1 cellular context compared by ENCODE assay signal in the genomic region with DNA sequence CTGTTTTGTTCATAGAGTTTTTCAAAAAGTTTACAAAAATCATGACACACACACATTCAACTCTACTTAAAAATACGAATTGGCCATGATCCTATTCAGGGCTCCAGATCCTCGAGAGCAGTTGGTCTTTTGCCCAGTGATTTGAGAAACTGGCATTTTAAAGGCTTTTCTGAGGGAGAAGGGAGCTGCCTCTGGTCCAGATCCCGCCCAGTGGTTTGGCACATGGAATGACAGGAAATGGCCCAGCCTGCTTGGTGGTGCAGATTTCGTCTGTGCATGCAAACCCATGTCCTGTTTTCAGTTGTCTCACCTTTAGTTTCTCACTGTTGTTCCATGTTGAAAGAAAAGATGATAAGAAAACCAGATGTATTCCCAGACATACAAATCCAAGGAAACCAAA.
A peak's percentile ranks its signal among the peaks of the same experiment; 100 is the strongest.
TF ChIP-seq lines count a peak whose summit lies in the region.

No MANE protein-coding gene starts in this region.

TF ChIP-seq in GM12878, 131 proteins besides CTCF, POLR2A, EP300 and RAD21 (continued from another document):
- TF ChIP-seq, protein P1, sequence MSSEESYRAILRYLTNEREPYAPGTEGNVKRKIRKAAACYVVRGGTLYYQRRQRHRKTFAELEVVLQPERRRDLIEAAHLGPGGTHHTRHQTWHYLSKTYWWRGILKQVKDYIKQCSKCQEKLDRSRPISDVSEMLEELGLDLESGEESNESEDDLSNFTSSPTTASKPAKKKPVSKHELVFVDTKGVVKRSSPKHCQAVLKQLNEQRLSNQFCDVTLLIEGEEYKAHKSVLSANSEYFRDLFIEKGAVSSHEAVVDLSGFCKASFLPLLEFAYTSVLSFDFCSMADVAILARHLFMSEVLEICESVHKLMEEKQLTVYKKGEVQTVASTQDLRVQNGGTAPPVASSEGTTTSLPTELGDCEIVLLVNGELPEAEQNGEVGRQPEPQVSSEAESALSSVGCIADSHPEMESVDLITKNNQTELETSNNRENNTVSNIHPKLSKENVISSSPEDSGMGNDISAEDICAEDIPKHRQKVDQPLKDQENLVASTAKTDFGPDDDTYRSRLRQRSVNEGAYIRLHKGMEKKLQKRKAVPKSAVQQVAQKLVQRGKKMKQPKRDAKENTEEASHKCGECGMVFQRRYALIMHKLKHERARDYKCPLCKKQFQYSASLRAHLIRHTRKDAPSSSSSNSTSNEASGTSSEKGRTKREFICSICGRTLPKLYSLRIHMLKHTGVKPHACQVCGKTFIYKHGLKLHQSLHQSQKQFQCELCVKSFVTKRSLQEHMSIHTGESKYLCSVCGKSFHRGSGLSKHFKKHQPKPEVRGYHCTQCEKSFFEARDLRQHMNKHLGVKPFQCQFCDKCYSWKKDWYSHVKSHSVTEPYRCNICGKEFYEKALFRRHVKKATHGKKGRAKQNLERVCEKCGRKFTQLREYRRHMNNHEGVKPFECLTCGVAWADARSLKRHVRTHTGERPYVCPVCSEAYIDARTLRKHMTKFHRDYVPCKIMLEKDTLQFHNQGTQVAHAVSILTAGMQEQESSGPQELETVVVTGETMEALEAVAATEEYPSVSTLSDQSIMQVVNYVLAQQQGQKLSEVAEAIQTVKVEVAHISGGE (CRISPR knock-in tag; IDR thresholded peaks at IDR 0.05), result no peak
- TF ChIP-seq E2F8 (IDR thresholded peaks at IDR 0.05; ENCODE audit: low read depth, partially characterized antibody), result no peak
- TF ChIP-seq RUNX3 (IDR thresholded peaks at IDR 0.05; ENCODE audit: low read length), result peak; percentile 45
- TF ChIP-seq, protein P2, sequence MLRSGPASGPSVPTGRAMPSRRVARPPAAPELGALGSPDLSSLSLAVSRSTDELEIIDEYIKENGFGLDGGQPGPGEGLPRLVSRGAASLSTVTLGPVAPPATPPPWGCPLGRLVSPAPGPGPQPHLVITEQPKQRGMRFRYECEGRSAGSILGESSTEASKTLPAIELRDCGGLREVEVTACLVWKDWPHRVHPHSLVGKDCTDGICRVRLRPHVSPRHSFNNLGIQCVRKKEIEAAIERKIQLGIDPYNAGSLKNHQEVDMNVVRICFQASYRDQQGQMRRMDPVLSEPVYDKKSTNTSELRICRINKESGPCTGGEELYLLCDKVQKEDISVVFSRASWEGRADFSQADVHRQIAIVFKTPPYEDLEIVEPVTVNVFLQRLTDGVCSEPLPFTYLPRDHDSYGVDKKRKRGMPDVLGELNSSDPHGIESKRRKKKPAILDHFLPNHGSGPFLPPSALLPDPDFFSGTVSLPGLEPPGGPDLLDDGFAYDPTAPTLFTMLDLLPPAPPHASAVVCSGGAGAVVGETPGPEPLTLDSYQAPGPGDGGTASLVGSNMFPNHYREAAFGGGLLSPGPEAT (IDR thresholded peaks at IDR 0.05; ENCODE audit: low read depth), result peak; percentile 40; the same call in 1 of the 2 replicates
- no peak for TF ChIP-seq FOS (IDR thresholded peaks at IDR 0.05; ENCODE audit: borderline replicate concordance, extremely low read depth, insufficient read length)
- TF ChIP-seq RAD51 (IDR thresholded peaks at IDR 0.05), result no peak
- no peak for TF ChIP-seq POLR2AphosphoS2 (IDR thresholded peaks at IDR 0.05; ENCODE audit: low read depth, low read length)
- TF ChIP-seq, protein P3, sequence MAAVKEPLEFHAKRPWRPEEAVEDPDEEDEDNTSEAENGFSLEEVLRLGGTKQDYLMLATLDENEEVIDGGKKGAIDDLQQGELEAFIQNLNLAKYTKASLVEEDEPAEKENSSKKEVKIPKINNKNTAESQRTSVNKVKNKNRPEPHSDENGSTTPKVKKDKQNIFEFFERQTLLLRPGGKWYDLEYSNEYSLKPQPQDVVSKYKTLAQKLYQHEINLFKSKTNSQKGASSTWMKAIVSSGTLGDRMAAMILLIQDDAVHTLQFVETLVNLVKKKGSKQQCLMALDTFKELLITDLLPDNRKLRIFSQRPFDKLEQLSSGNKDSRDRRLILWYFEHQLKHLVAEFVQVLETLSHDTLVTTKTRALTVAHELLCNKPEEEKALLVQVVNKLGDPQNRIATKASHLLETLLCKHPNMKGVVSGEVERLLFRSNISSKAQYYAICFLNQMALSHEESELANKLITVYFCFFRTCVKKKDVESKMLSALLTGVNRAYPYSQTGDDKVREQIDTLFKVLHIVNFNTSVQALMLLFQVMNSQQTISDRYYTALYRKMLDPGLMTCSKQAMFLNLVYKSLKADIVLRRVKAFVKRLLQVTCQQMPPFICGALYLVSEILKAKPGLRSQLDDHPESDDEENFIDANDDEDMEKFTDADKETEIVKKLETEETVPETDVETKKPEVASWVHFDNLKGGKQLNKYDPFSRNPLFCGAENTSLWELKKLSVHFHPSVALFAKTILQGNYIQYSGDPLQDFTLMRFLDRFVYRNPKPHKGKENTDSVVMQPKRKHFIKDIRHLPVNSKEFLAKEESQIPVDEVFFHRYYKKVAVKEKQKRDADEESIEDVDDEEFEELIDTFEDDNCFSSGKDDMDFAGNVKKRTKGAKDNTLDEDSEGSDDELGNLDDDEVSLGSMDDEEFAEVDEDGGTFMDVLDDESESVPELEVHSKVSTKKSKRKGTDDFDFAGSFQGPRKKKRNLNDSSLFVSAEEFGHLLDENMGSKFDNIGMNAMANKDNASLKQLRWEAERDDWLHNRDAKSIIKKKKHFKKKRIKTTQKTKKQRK (IDR thresholded peaks at IDR 0.05; ENCODE audit: low read depth, low read length), result no peak
- no peak for TF ChIP-seq KLF5 (IDR thresholded peaks at IDR 0.05; ENCODE audit: partially characterized antibody)
- no peak for TF ChIP-seq PBX3 (IDR thresholded peaks at IDR 0.05; ENCODE audit: insufficient replicate concordance, low read depth, low read length)
- TF ChIP-seq HDAC6 (IDR thresholded peaks at IDR 0.05; ENCODE audit: unreplicated experiment), result no peak
- TF ChIP-seq YBX1 (IDR thresholded peaks at IDR 0.05), result no peak
- TF ChIP-seq EGR1 (IDR thresholded peaks at IDR 0.05; ENCODE audit: borderline replicate concordance in 1 of 2, low read depth in 2 of 2, low read length in 2 of 2), result no peak
- no peak for TF ChIP-seq SUZ12 (IDR thresholded peaks at IDR 0.05; ENCODE audit: unreplicated experiment)
- no peak for TF ChIP-seq PML (IDR thresholded peaks at IDR 0.05; ENCODE audit: low read length)
- TF ChIP-seq SMARCA5 (IDR thresholded peaks at IDR 0.05), result no peak
- no peak for TF ChIP-seq ZNF217 (IDR thresholded peaks at IDR 0.05)
- 0 out of 2 replicates have a peak, but pooled peaks have one; percentile 21 for TF ChIP-seq CREM (IDR thresholded peaks at IDR 0.05; ENCODE audit: low read depth)
- TF ChIP-seq POU2F2 (IDR thresholded peaks at IDR 0.05; ENCODE audit: borderline replicate concordance, low read depth, low read length), result 0 out of 3 replicates have a peak, but pooled peaks have one; percentile 22
- no peak for TF ChIP-seq CHD2 (IDR thresholded peaks at IDR 0.05; ENCODE audit: borderline replicate concordance, low read depth, low read length)
- TF ChIP-seq, protein P4, sequence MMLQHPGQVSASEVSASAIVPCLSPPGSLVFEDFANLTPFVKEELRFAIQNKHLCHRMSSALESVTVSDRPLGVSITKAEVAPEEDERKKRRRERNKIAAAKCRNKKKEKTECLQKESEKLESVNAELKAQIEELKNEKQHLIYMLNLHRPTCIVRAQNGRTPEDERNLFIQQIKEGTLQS (IDR thresholded peaks at IDR 0.05; ENCODE audit: borderline replicate concordance, extremely low read depth, low read depth, low read length), result no peak
- TF ChIP-seq FOXM1 (IDR thresholded peaks at IDR 0.05; ENCODE audit: low read depth, low read length), result no peak
- TF ChIP-seq, protein P5, sequence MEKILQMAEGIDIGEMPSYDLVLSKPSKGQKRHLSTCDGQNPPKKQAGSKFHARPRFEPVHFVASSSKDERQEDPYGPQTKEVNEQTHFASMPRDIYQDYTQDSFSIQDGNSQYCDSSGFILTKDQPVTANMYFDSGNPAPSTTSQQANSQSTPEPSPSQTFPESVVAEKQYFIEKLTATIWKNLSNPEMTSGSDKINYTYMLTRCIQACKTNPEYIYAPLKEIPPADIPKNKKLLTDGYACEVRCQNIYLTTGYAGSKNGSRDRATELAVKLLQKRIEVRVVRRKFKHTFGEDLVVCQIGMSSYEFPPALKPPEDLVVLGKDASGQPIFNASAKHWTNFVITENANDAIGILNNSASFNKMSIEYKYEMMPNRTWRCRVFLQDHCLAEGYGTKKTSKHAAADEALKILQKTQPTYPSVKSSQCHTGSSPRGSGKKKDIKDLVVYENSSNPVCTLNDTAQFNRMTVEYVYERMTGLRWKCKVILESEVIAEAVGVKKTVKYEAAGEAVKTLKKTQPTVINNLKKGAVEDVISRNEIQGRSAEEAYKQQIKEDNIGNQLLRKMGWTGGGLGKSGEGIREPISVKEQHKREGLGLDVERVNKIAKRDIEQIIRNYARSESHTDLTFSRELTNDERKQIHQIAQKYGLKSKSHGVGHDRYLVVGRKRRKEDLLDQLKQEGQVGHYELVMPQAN (conservative IDR thresholded peaks at IDR 0.05), result no peak
- TF ChIP-seq, protein P6, sequence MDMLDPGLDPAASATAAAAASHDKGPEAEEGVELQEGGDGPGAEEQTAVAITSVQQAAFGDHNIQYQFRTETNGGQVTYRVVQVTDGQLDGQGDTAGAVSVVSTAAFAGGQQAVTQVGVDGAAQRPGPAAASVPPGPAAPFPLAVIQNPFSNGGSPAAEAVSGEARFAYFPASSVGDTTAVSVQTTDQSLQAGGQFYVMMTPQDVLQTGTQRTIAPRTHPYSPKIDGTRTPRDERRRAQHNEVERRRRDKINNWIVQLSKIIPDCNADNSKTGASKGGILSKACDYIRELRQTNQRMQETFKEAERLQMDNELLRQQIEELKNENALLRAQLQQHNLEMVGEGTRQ (IDR thresholded peaks at IDR 0.05; ENCODE audit: borderline replicate concordance, low read depth, low read length), result no peak
